Comparison of ENCODE assay signal across 9 cellular contexts in genomic region chr3:139718415-139718814, GRCh38. TPM values are rescaled to one million over a fixed set of nuclear protein-coding genes. Genes with fewer than 3 reads are reported as not detected.
DNase-seq lines count a peak whose midpoint lies in the region; ATAC-seq and TF ChIP-seq lines count a peak whose summit lies in the region.
"Had no signal": no experiment of that assay in that cellular context is flagged by ENCODE, and none has a peak within 500 bp of the region (broad histone marks: within the 10 kb centered on the region; RNA-seq: fewer than 3 reads in every experiment).

No MANE protein-coding gene starts in this region.

- DNase-seq in NCI-H526 treated with DMSO at 0.1 percent for 48 hours (lab: John Stamatoyannopoulos, UW) (peak; percentile 11), fibroblast of the aortic adventitia (ENCODE audit: low read depth) (peak; percentile 45), posterior cingulate gyrus (peak in 8 of 10 donors; percentile 12 to 83 (median 28))
- DNase-seq in activated T-cell treated with anti-CD3 and anti-CD28 coated beads, Interleukin-2, amount 50 U/mL, for 24 hours: no peak

- TF ChIP-seq CTCF in GM12873 (IDR thresholded peaks at IDR 0.05; ENCODE audit: insufficient read depth, low read depth, low read length, missing control alignments): peak; percentile 7
- peak; percentile 70 for TF ChIP-seq CTCF in fibroblast of the aortic adventitia (IDR thresholded peaks at IDR 0.05; ENCODE audit: insufficient read depth, low read length)

- H3K4me3 ChIP-seq in fibroblast of the aortic adventitia (ENCODE audit: low read depth, low read length): no peak overlapping the region

- H3K9me3 Mint-ChIP-seq in activated T-cell treated with anti-CD3 and anti-CD28 coated beads, Interleukin-2, amount 50 U/mL, for 24 hours: no peaks in the 10 kb centered on the region

- ATAC-seq in HG03520 (IDR thresholded peaks at IDR 0.05; ENCODE audit: unreplicated experiment) (no peak), HG02763 (IDR thresholded peaks at IDR 0.05; ENCODE audit: unreplicated experiment) (no peak), GM21786 (IDR thresholded peaks at IDR 0.05; ENCODE audit: unreplicated experiment) (no peak)

- intact Hi-C loops in posterior cingulate gyrus (cut with DNase I): no loop called here

- H3K27ac Mint-ChIP-seq in activated T-cell treated with anti-CD3 and anti-CD28 coated beads, Interleukin-2, amount 50 U/mL, for 24 hours: no peak overlapping the region
- H3K27ac Mint-ChIP-seq: IgD-negative memory B cell had no signal

- H3K36me3 Mint-ChIP-seq in activated T-cell treated with anti-CD3 and anti-CD28 coated beads, Interleukin-2, amount 50 U/mL, for 24 hours (ENCODE audit: low read depth): no peaks in the 10 kb centered on the region

- H3K4me1 Mint-ChIP-seq in activated T-cell treated with anti-CD3 and anti-CD28 coated beads, Interleukin-2, amount 50 U/mL, for 24 hours (ENCODE audit: low read depth): no peaks in the 10 kb centered on the region
- H3K4me1 Mint-ChIP-seq: IgD-negative memory B cell had no signal

- H3K27me3 Mint-ChIP-seq in activated T-cell treated with anti-CD3 and anti-CD28 coated beads, Interleukin-2, amount 50 U/mL, for 24 hours: peaks cover 12% of the 10 kb centered on the region

- H3K4me3 Mint-ChIP-seq in activated T-cell treated with anti-CD3 and anti-CD28 coated beads, Interleukin-2, amount 50 U/mL, for 24 hours: no peak overlapping the region
- H3K4me3 Mint-ChIP-seq: IgD-negative memory B cell had no signal

RNA-seq across cellular contexts. Expression of gene NMNAT3, which starts 40.6 kb away (rescaled TPM):
- 1.5 and 1.8 TPM in 2 replicates for total RNA-seq in fibroblast of the aortic adventitia (ENCODE audit: low replicate concordance)
